In the genomic region with DNA sequence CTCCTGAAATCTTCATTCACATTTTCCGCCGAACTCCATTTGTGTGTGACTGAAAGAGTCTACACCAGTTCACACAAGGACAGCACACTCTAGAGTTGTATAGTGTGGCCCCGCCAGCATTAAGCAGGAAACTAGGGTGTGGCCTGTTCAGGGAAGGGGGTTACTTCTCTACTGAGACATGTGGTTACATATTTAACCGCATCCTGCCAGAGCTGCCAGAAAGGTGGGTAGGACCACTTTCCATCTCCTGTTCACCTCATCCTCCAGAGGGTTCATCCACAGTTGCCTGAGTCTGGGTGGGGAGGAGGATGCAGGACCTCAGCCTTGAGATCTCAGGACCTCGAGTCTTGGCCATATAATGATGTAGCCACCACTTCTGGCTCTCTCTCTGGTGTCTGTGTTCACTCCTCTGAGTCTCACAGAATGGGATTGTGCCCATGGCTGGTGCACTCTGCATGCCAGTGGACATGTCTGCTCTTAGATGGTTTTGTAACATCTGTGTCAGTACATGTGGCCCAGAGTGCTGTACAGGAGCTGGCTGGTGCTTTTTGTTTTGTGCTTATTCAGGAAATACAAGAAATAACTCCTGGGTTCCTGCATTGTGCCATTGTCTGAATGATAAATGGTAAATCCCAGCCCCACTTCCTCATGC, we compare ENCODE assay signal across 8 cellular contexts.
DNase-seq lines count a peak whose midpoint lies in the region; ATAC-seq lines count a peak whose summit lies in the region.

No MANE protein-coding gene starts in this region.

- H3K36me3 Mint-ChIP-seq in activated naive CD8-positive, alpha-beta T cell: peaks cover 8% of the 10 kb centered on the region

- H3K27me3 Mint-ChIP-seq in activated naive CD8-positive, alpha-beta T cell: no peaks in the 10 kb centered on the region

- H3K27ac Mint-ChIP-seq in activated naive CD8-positive, alpha-beta T cell: peak overlapping the region; percentile 90

- peak overlapping the region; percentile 71 for H3K4me3 Mint-ChIP-seq in activated naive CD8-positive, alpha-beta T cell

- H3K4me1 Mint-ChIP-seq in activated naive CD8-positive, alpha-beta T cell (ENCODE audit: low read depth): peaks cover 75% of the 10 kb centered on the region

- ATAC-seq in GM18517 (IDR thresholded peaks at IDR 0.05; ENCODE audit: unreplicated experiment): peak; percentile 81
- peak; percentile 78 for ATAC-seq in HG02884 (IDR thresholded peaks at IDR 0.05; ENCODE audit: unreplicated experiment)
- ATAC-seq in HG02763 (IDR thresholded peaks at IDR 0.05; ENCODE audit: unreplicated experiment): no peak

- DNase-seq in SW480 (ENCODE audit: low spot score) (peak; percentile 17), NCI-H2196 treated with DMSO at 0.1 percent for 48 hours (lab: John Stamatoyannopoulos, UW; ENCODE audit: unreplicated experiment) (no peak), NCI-H1417 treated with DMSO at 0.1 percent for 48 hours (lab: John Stamatoyannopoulos, UW) (no peak)
- DNase-seq in stimulated activated CD8-positive, alpha-beta memory T cell treated with anti-CD3 and anti-CD28 coated beads, Interleukin-2, amount 100 ng/mL, for 1 hour (ENCODE audit: low read depth in 2 of 2): peak; percentile 31 to 49

- no peaks in the 10 kb centered on the region for H3K9me3 Mint-ChIP-seq in activated naive CD8-positive, alpha-beta T cell (ENCODE audit: low read depth)

Comparison
In these comparisons a context has a peak if more than half of its experiments do, and no peak if none do; other contexts are left out.
1. DNase-seq: peak in SW480 (single experiment) and stimulated activated CD8-positive, alpha-beta memory T cell treated with anti-CD3 and anti-CD28 coated beads, Interleukin-2, amount 100 ng/mL, for 1 hour (2 of 2); none in NCI-H2196 treated with DMSO at 0.1 percent for 48 hours (single experiment) and NCI-H1417 treated with DMSO at 0.1 percent for 48 hours (single experiment).